Comparison of ENCODE assay signal across 38 cellular contexts in genomic region chr3:184116017-184116416, GRCh38. TPM values are rescaled to one million over a fixed set of nuclear protein-coding genes. Genes with fewer than 3 reads are reported as not detected.
"Had no signal": no experiment of that assay in that cellular context is flagged by ENCODE, and none has a peak within 500 bp of the region (broad histone marks: within the 10 kb centered on the region; RNA-seq: fewer than 3 reads in every experiment).

No MANE protein-coding gene starts in this region.

- DNase-seq: Karpas-422, Kasumi-1, MG63, MM.1S, MV-4-11, NCI-H1048, NCI-H1092, NCI-H1092 treated with DMSO at 0.1 percent for 48 hours, NCI-H1105, NCI-H1105 treated with DMSO at 0.1 percent for 48 hours, NCI-H1417, NCI-H1417 treated with DMSO at 0.1 percent for 48 hours, NCI-H1436, NCI-H1436 treated with DMSO at 0.1 percent for 48 hours, NCI-H146, NCI-H1694, NCI-H187, NCI-H187 treated with DMSO at 0.1 percent for 48 hours, NCI-H1930, NCI-H2029, NCI-H2029 treated with DMSO at 0.1 percent for 48 hours, NCI-H2081, NCI-H2081 treated with DMSO at 0.1 percent for 48 hours, NCI-H2107, NCI-H2171, NCI-H2171 treated with DMSO at 0.1 percent for 48 hours, NCI-H2227 treated with DMSO at 0.1 percent for 48 hours, NCI-H226, NCI-H345, NCI-H446, NCI-H446 treated with DMSO at 0.1 percent for 48 hours, NCI-H510A, NCI-H510A treated with DMSO at 0.1 percent for 48 hours, NCI-H524 had no signal

- H3K9me3 ChIP-seq: MG63 had no signal

- H3K36me3 ChIP-seq: MG63 had no signal

- H3K4me3 ChIP-seq: MG63 had no signal

RNA-seq across cellular contexts. Expression of gene HTR3E, which starts 19.2 kb away (rescaled TPM):
- total RNA-seq: LHCN-M2, M059J, MCF 10A, NCI-H460 had no signal
